ENCODE assay signal across 8 cellular contexts in the genomic region with DNA sequence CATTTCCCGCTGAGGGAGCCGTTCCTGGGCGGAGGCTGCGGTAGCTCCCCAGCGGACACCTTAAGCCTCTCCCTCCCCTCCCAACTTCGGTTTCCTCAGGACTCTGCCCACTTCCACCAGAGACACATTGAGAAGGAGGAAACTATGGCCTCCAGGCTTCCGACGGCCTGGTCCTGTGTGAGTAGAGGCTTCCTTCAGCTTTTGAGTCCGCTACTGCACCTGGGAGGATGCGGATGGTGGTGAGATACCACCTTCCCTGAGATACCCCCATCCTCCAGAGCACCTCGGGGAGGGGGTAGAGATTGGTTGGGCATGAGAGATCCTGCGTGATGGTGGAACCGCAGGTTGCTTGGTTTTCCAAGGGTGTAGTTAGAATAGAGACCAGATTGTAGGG. TPM values are rescaled to one million over a fixed set of nuclear protein-coding genes. Genes with fewer than 3 reads are reported as not detected.
DNase-seq lines count a peak whose midpoint lies in the region; ATAC-seq and TF ChIP-seq lines count a peak whose summit lies in the region.

No MANE protein-coding gene starts in this region.

- H3K27ac ChIP-seq in GM23338 (ENCODE audit: low read depth), result no peak overlapping the region
- peak overlapping the region; percentile 91 for H3K27ac ChIP-seq in SJSA1

- H3K9me3 ChIP-seq in SJSA1 (replicated peaks), result peaks cover 38% of the 10 kb centered on the region

- peaks cover 1% of the 10 kb centered on the region for H3K27me3 Mint-ChIP-seq in GM23338 (ENCODE audit: insufficient read depth, low read depth, poor library complexity)

- peaks cover 7% of the 10 kb centered on the region for H3K4me1 Mint-ChIP-seq in GM23338

- no peaks in the 10 kb centered on the region for H3F3A ChIP-seq in GM23338 (replicated peaks; ENCODE audit: low read depth)

- DNase-seq in GM23338 (ENCODE audit: low spot score) (no peak), SJSA1 (ENCODE audit: low read depth in 1 of 2, low spot score in 2 of 2) (no peak), fibroblast of mammary gland (ENCODE audit: low read depth) (no peak), skeletal muscle cell (ENCODE audit: low read depth) (no peak), DMS153 treated with DMSO at 0.1 percent for 48 hours (lab: John Stamatoyannopoulos, UW; ENCODE audit: unreplicated experiment) (no peak), NCI-H526 (lab: John Stamatoyannopoulos, UW) (no peak), GM19238 (ENCODE audit: insufficient read length, low spot score) (no peak)
- DNase-seq in stimulated activated naive CD4-positive, alpha-beta T cell treated with Interleukin-2 at 50 U/mL for 16 hours (lab: John Stamatoyannopoulos, UW), result no peak

- H2AFZ ChIP-seq in GM23338, result peak overlapping the region; percentile 90

- H3K36me3 ChIP-seq in GM23338 (ENCODE audit: insufficient read depth), result peaks cover 15% of the 10 kb centered on the region
- peaks cover 29% of the 10 kb centered on the region for H3K36me3 ChIP-seq in SJSA1

- H3K36me3 Mint-ChIP-seq in GM23338 (ENCODE audit: low read depth), result peaks cover 82% of the 10 kb centered on the region

- H3K4me3 ChIP-seq in GM23338, result peak overlapping the region; percentile 96
- H3K4me3 ChIP-seq in SJSA1, result peak overlapping the region; percentile 64
- H3K4me3 ChIP-seq in fibroblast of mammary gland (ENCODE audit: control insufficient read depth, low read depth, low read length), result peak overlapping the region; percentile 80
- H3K4me3 ChIP-seq in skeletal muscle cell (ENCODE audit: low read depth, low read length), result peak overlapping the region; percentile 72

- H3K4me1 ChIP-seq in GM23338 (ENCODE audit: insufficient read depth) (0 out of 2 replicates have a peak, but pooled peaks cover 4% of the 10 kb centered on the region), SJSA1 (replicated peaks) (no peaks in the 10 kb centered on the region)

- peak overlapping the region; percentile 99 for H3K27ac Mint-ChIP-seq in GM23338

- H3K27me3 ChIP-seq in GM23338 (ENCODE audit: insufficient read depth), result no peaks in the 10 kb centered on the region
- no peaks in the 10 kb centered on the region for H3K27me3 ChIP-seq in SJSA1 (replicated peaks)

- peaks cover 37% of the 10 kb centered on the region for H3K79me2 ChIP-seq in GM23338 (replicated peaks; ENCODE audit: insufficient read depth)

- H3K9me3 Mint-ChIP-seq in GM23338, result peaks cover 80% of the 10 kb centered on the region

- H3K4me2 ChIP-seq in GM23338, result peak overlapping the region; percentile 97

- ATAC-seq in GM23338, result peak; percentile 14

- no peak for TF ChIP-seq CTCF in GM23338 (conservative IDR thresholded peaks at IDR 0.05; ENCODE audit: low read depth in 2 of 2)
- TF ChIP-seq CTCF in fibroblast of mammary gland (conservative IDR thresholded peaks at IDR 0.05; ENCODE audit: control insufficient read depth, insufficient read depth, low read depth, low read length), result no peak

- peaks cover 14% of the 10 kb centered on the region for H3K9me2 ChIP-seq in GM23338 (ENCODE audit: insufficient read depth)

- H3K4me3 Mint-ChIP-seq in GM23338, result peak overlapping the region; percentile 95

- no peaks in the 10 kb centered on the region; the same call in 1 of the 2 replicates for H4K20me1 ChIP-seq in GM23338 (replicated peaks; ENCODE audit: insufficient read depth)

TF ChIP-seq in GM23338, 12 proteins besides CTCF, POLR2A, EP300 and RAD21:
- no peak for TF ChIP-seq EZH2 (IDR thresholded peaks at IDR 0.05; ENCODE audit: low read depth, unreplicated experiment)
- TF ChIP-seq STAT1 (IDR thresholded peaks at IDR 0.05; ENCODE audit: unreplicated experiment), result no peak
- TF ChIP-seq ZNF462 (CRISPR knock-in tag; IDR thresholded peaks at IDR 0.05), result no peak
- no peak for TF ChIP-seq JUNB (IDR thresholded peaks at IDR 0.05; ENCODE audit: unreplicated experiment)
- no peak for TF ChIP-seq CREB1 (CRISPR knock-in tag; IDR thresholded peaks at IDR 0.05; ENCODE audit: low read depth)
- no peak for TF ChIP-seq EZH2phosphoT487 (IDR thresholded peaks at IDR 0.05; ENCODE audit: unreplicated experiment)

RNA-seq across cellular contexts. Expression of gene ZNF274, which starts 1.0 kb away (rescaled TPM):
- 31.2 and 40.0 TPM in 2 replicates for total RNA-seq in GM23338 (2014; rRNA removed; shearing (Covaris generic))
- polyA plus RNA-seq in GM23338 (2016; fragmentation: Nextera tagmentation; extraction: Ambion mirVana), result 17.5 and 19.9 TPM in 2 replicates
- total RNA-seq in SJSA1 (2014; rRNA removed; shearing (Covaris generic)), result 5.2 and 12.4 TPM in 2 replicates

RNA-seq across cellular contexts. Expression of gene ZNF329, which starts 33.2 kb away (rescaled TPM):
- total RNA-seq in GM23338 (2014; rRNA removed; shearing (Covaris generic)), result 15.2 and 16.9 TPM in 2 replicates
- 2.7 and 3.3 TPM in 2 replicates for polyA plus RNA-seq in GM23338 (2016; fragmentation: Nextera tagmentation; extraction: Ambion mirVana)
- 5.4 and 8.3 TPM in 2 replicates for total RNA-seq in SJSA1 (2014; rRNA removed; shearing (Covaris generic))

RNA-seq across cellular contexts. Expression of gene ZNF544, which starts 44.9 kb away (rescaled TPM):
- total RNA-seq in GM23338 (2014; rRNA removed; shearing (Covaris generic)), result 93.9 and 105 TPM in 2 replicates
- polyA plus RNA-seq in GM23338 (2016; fragmentation: Nextera tagmentation; extraction: Ambion mirVana), result 27.7 and 29.4 TPM in 2 replicates
- total RNA-seq in SJSA1 (2014; rRNA removed; shearing (Covaris generic)), result 42.4 and 50.5 TPM in 2 replicates
